12 cellular contexts compared by ENCODE assay signal in genomic region chr10:91800756-91801155, GRCh38. TPM values are rescaled to one million over a fixed set of nuclear protein-coding genes. Genes with fewer than 3 reads are reported as not detected.
A peak's percentile ranks its signal among the peaks of the same experiment; 100 is the strongest.
DNase-seq lines count a peak whose midpoint lies in the region; ATAC-seq, FAIRE-seq and TF ChIP-seq lines count a peak whose summit lies in the region.
"Had no signal": no experiment of that assay in that cellular context is flagged by ENCODE, and none has a peak within 500 bp of the region (broad histone marks: within the 10 kb centered on the region; RNA-seq: fewer than 3 reads in every experiment).

No MANE protein-coding gene starts in this region.

- H2AFZ ChIP-seq in ACC112 (ENCODE audit: low read length, unreplicated experiment) = no peak overlapping the region

- no peaks in the 10 kb centered on the region for H3K27me3 Mint-ChIP-seq in activated naive CD8-positive, alpha-beta T cell treated with anti-CD3 and anti-CD28 coated beads, Interleukin-2, amount 10 ng/mL, durations not matched to agents 7 days and 5 days

- intact Hi-C loops in lower lobe of right lung (cut with DNase I) = no loop called here

- POLR2A ChIA-PET in activated naive CD8-positive, alpha-beta T cell treated with anti-CD3 and anti-CD28 coated beads, Interleukin-2, amount 10 ng/mL, durations not matched to agents 7 days and 5 days (lab: Charles Lee) = no interaction called here

- H3K4me1 ChIP-seq in ACC112 (ENCODE audit: control insufficient read depth, insufficient read depth, low read length, unreplicated experiment) (peaks cover 24% of the 10 kb centered on the region), lower lobe of right lung (peaks cover 66% of the 10 kb centered on the region)

- H3K79me2 ChIP-seq in ACC112 (ENCODE audit: control insufficient read depth, insufficient read depth, low read length, unreplicated experiment) = peaks cover 74% of the 10 kb centered on the region

- H3K27me3 ChIP-seq in ACC112 (ENCODE audit: insufficient read depth, low read length) (no peaks in the 10 kb centered on the region), lower lobe of right lung (ENCODE audit: low read depth) (no peaks in the 10 kb centered on the region)
- H3K27me3 ChIP-seq: testis had no signal

- no peak for TF ChIP-seq POLR2A in H54 (IDR thresholded peaks at IDR 0.05; ENCODE audit: low read depth, low read length)

- H3K9me3 ChIP-seq in lower lobe of right lung = no peaks in the 10 kb centered on the region
- H3K9me3 ChIP-seq: testis had no signal

- H3K4me3 Mint-ChIP-seq in activated naive CD8-positive, alpha-beta T cell treated with anti-CD3 and anti-CD28 coated beads, Interleukin-2, amount 10 ng/mL, durations not matched to agents 7 days and 5 days = peak overlapping the region; percentile 80

- DNase-seq in H54 (ENCODE audit: insufficient read length, low spot score) (no peak), lower lobe of right lung (no peak), ureter (ENCODE audit: low spot score) (no peak), NCI-H748 (lab: John Stamatoyannopoulos, UW; ENCODE audit: unreplicated experiment) (no peak), NAMALWA (ENCODE audit: low spot score) (no peak)
- no peak for DNase-seq in activated naive CD8-positive, alpha-beta T cell treated with anti-CD3 and anti-CD28 coated beads, Interleukin-2, amount 10 ng/mL, durations not matched to agents 7 days and 5 days
- DNase-seq: amniotic stem cell; stimulated activated CD4-positive, alpha-beta T cell treated with anti-CD3 and anti-CD28 coated beads, Interleukin-2, amount 100 ng/mL, for 48 hours; testis had no signal

- H3K36me3 Mint-ChIP-seq in activated naive CD8-positive, alpha-beta T cell treated with anti-CD3 and anti-CD28 coated beads, Interleukin-2, amount 10 ng/mL, durations not matched to agents 7 days and 5 days = peaks cover 27% of the 10 kb centered on the region

- FAIRE-seq in H54 (lab: Jason Lieb, UNC) = peak; percentile 52
- FAIRE-seq: TTC549 had no signal

- no peak overlapping the region for H3K27ac Mint-ChIP-seq in activated naive CD8-positive, alpha-beta T cell treated with anti-CD3 and anti-CD28 coated beads, Interleukin-2, amount 10 ng/mL, durations not matched to agents 7 days and 5 days

- H3K4me1 Mint-ChIP-seq in activated naive CD8-positive, alpha-beta T cell treated with anti-CD3 and anti-CD28 coated beads, Interleukin-2, amount 10 ng/mL, durations not matched to agents 7 days and 5 days = peaks cover 47% of the 10 kb centered on the region

- TF ChIP-seq CTCF in lower lobe of right lung (IDR thresholded peaks at IDR 0.05) = no peak

- no peak for ATAC-seq in activated naive CD8-positive, alpha-beta T cell treated with anti-CD3 and anti-CD28 coated beads, Interleukin-2, amount 10 ng/mL, durations not matched to agents 7 days and 5 days (ENCODE audit: low read depth)
- ATAC-seq in lower lobe of right lung (no peak), GM21423 (IDR thresholded peaks at IDR 0.05; ENCODE audit: unreplicated experiment) (no peak)

- H3K27ac ChIP-seq in ACC112 (ENCODE audit: low read depth, low read length) = no peak overlapping the region
- no peak overlapping the region for H3K27ac ChIP-seq in lower lobe of right lung
- H3K27ac ChIP-seq: testis had no signal

- H3K9me3 Mint-ChIP-seq in activated naive CD8-positive, alpha-beta T cell treated with anti-CD3 and anti-CD28 coated beads, Interleukin-2, amount 10 ng/mL, durations not matched to agents 7 days and 5 days = no peaks in the 10 kb centered on the region

- H3K36me3 ChIP-seq in ACC112 (ENCODE audit: insufficient read depth, low read length) (peaks cover 17% of the 10 kb centered on the region; the same call in 1 of the 2 replicates), lower lobe of right lung (peaks cover 21% of the 10 kb centered on the region)

- H3K4me3 ChIP-seq in ACC112 (ENCODE audit: low read depth, low read length) (peak overlapping the region; percentile 96), lower lobe of right lung (peak overlapping the region; percentile 95)
- H3K4me3 ChIP-seq: testis had no signal

RNA-seq across cellular contexts. Expression of gene TNKS2, which starts 2.5 kb away (rescaled TPM):
- total RNA-seq in activated naive CD8-positive, alpha-beta T cell treated with anti-CD3 and anti-CD28 coated beads, Interleukin-2, amount 10 ng/mL, durations not matched to agents 7 days and 5 days = 10 to 100 TPM; 40.7 to 43.2 TPM
- total RNA-seq in lower lobe of right lung (42.8 TPM), ureter (41.0 TPM)
